22 cellular contexts compared by ENCODE assay signal in genomic region chr20:7608246-7608645, GRCh38.
DNase-seq lines count a peak whose midpoint lies in the region; ATAC-seq and TF ChIP-seq lines count a peak whose summit lies in the region.
"Had no signal": no experiment of that assay in that cellular context is flagged by ENCODE, and none has a peak within 500 bp of the region (broad histone marks: within the 10 kb centered on the region; RNA-seq: fewer than 3 reads in every experiment).

No MANE protein-coding gene starts in this region.

- H3K4me3 ChIP-seq in cardiac muscle cell (no peak overlapping the region), adipocyte (ENCODE audit: low read length) (no peak overlapping the region)
- H3K4me3 ChIP-seq: body of pancreas, Peyer's patch had no signal

- H3K4me3 Mint-ChIP-seq in T-helper 2 cell treated with Interferon-gamma antibody and Interleukin-4, amounts not matched to agents 5 μg/mL and 100 μg/mL, for 36 hours = no peak overlapping the region
- H3K4me3 Mint-ChIP-seq: activated naive CD4-positive, alpha-beta T cell treated with anti-CD3 and anti-CD28 coated beads, Interleukin-2, amount 10 ng/mL, durations not matched to agents 7 days and 5 days; CD8-positive, alpha-beta T cell; dendritic cell treated with granulocyte-macrophage colony-stimulating factor and Interleukin-4, amounts not matched to agents 40 ng/mL and 50 ng/mL, for 4 days; type B pancreatic cell had no signal

- TF ChIP-seq POLR2A in GM18505 (IDR thresholded peaks at IDR 0.05; ENCODE audit: borderline replicate concordance, extremely low read depth, insufficient read depth, insufficient read length) = no peak

- H3K9me3 Mint-ChIP-seq in T-helper 2 cell treated with Interferon-gamma antibody and Interleukin-4, amounts not matched to agents 5 μg/mL and 100 μg/mL, for 36 hours = peaks cover 27% of the 10 kb centered on the region
- H3K9me3 Mint-ChIP-seq: dendritic cell treated with granulocyte-macrophage colony-stimulating factor and Interleukin-4, amounts not matched to agents 40 ng/mL and 50 ng/mL, for 4 days; type B pancreatic cell had no signal

- no peak overlapping the region for H3K27ac Mint-ChIP-seq in T-helper 2 cell treated with Interferon-gamma antibody and Interleukin-4, amounts not matched to agents 5 μg/mL and 100 μg/mL, for 36 hours
- H3K27ac Mint-ChIP-seq: activated naive CD4-positive, alpha-beta T cell treated with anti-CD3 and anti-CD28 coated beads, Interleukin-2, amount 10 ng/mL, durations not matched to agents 7 days and 5 days; CD8-positive, alpha-beta T cell; dendritic cell treated with granulocyte-macrophage colony-stimulating factor and Interleukin-4, amounts not matched to agents 40 ng/mL and 50 ng/mL, for 4 days; type B pancreatic cell had no signal

- no peaks in the 10 kb centered on the region for H3K27me3 Mint-ChIP-seq in T-helper 2 cell treated with Interferon-gamma antibody and Interleukin-4, amounts not matched to agents 5 μg/mL and 100 μg/mL, for 36 hours (ENCODE audit: low read depth)
- H3K27me3 Mint-ChIP-seq: activated naive CD4-positive, alpha-beta T cell treated with anti-CD3 and anti-CD28 coated beads, Interleukin-2, amount 10 ng/mL, durations not matched to agents 7 days and 5 days; dendritic cell treated with granulocyte-macrophage colony-stimulating factor and Interleukin-4, amounts not matched to agents 40 ng/mL and 50 ng/mL, for 4 days; type B pancreatic cell had no signal

- no peak overlapping the region for H3K9ac ChIP-seq in adipocyte (ENCODE audit: low read length)

- H3K36me3 ChIP-seq in cardiac muscle cell (no peaks in the 10 kb centered on the region), adipocyte (ENCODE audit: control insufficient read depth, insufficient read depth, low read length, severe bottlenecking) (no peaks in the 10 kb centered on the region)
- H3K36me3 ChIP-seq: Peyer's patch had no signal

- no peaks in the 10 kb centered on the region for H3K36me3 Mint-ChIP-seq in T-helper 2 cell treated with Interferon-gamma antibody and Interleukin-4, amounts not matched to agents 5 μg/mL and 100 μg/mL, for 36 hours (ENCODE audit: low read depth)
- H3K36me3 Mint-ChIP-seq: activated naive CD4-positive, alpha-beta T cell treated with anti-CD3 and anti-CD28 coated beads, Interleukin-2, amount 10 ng/mL, durations not matched to agents 7 days and 5 days; CD8-positive, alpha-beta T cell; type B pancreatic cell had no signal

- DNase-seq in cardiac muscle cell (ENCODE audit: low read depth in 1 of 2, low spot score in 1 of 2) (peak; percentile 20 to 45), left cardiac atrium (no peak), adipocyte (ENCODE audit: low read depth) (peak; percentile 5), iPS-NIHi11 (ENCODE audit: low spot score) (peak; percentile 24), NCI-H1436 (lab: John Stamatoyannopoulos, UW) (no peak)
- DNase-seq in T-helper 2 cell treated with Interferon-gamma antibody and Interleukin-4, amounts not matched to agents 5 μg/mL and 100 μg/mL, for 36 hours (ENCODE audit: low spot score) = no peak
- DNase-seq in stimulated activated naive CD4-positive, alpha-beta T cell treated with Interleukin-2 at 50 U/mL for 16 hours (lab: John Stamatoyannopoulos, UW) = no peak
- DNase-seq: activated CD4-positive, alpha-beta T cell treated with anti-CD3 and anti-CD28 coated beads, Interleukin-2, amount 50 U/mL, for 1 hour; activated naive CD4-positive, alpha-beta T cell treated with anti-CD3 and anti-CD28 coated beads, Interleukin-2, amount 10 ng/mL, durations not matched to agents 7 days and 5 days; body of pancreas; CD8-positive, alpha-beta T cell; glutamatergic neuron; IMR-90; NCI-H2081; NCI-H526 treated with DMSO at 0.1 percent for 48 hours; nucleus accumbens; Peyer's patch; stimulated activated CD4-positive, alpha-beta T cell treated with anti-CD3 and anti-CD28 coated beads, Interleukin-15, amount 100 ng/mL, for 24 hours; stimulated activated naive CD8-positive, alpha-beta T cell treated with anti-CD3 and anti-CD28 coated beads, Interleukin-15, Interleukin-2, amounts not matched to agents 100 U/mL and 50 U/mL, for 24 hours had no signal

- no peak overlapping the region for H3K27ac ChIP-seq in cardiac muscle cell
- H3K27ac ChIP-seq: body of pancreas, Peyer's patch had no signal

- no peaks in the 10 kb centered on the region for H3K4me1 Mint-ChIP-seq in T-helper 2 cell treated with Interferon-gamma antibody and Interleukin-4, amounts not matched to agents 5 μg/mL and 100 μg/mL, for 36 hours (ENCODE audit: low read depth)
- H3K4me1 Mint-ChIP-seq: activated naive CD4-positive, alpha-beta T cell treated with anti-CD3 and anti-CD28 coated beads, Interleukin-2, amount 10 ng/mL, durations not matched to agents 7 days and 5 days had no signal

- H3K4me1 ChIP-seq in cardiac muscle cell (ENCODE audit: low read depth) (no peaks in the 10 kb centered on the region), adipocyte (ENCODE audit: control insufficient read depth, insufficient read depth, low read length) (no peaks in the 10 kb centered on the region)
- H3K4me1 ChIP-seq: body of pancreas, Peyer's patch had no signal

- no peak for ATAC-seq in left cardiac atrium
- ATAC-seq in GM18505 (IDR thresholded peaks at IDR 0.05; ENCODE audit: unreplicated experiment) = no peak
- ATAC-seq: body of pancreas; CD8-positive, alpha-beta T cell; stimulated activated naive CD8-positive, alpha-beta T cell treated with anti-CD3 and anti-CD28 coated beads, Interleukin-15, Interleukin-2, amounts not matched to agents 100 U/mL and 50 U/mL, for 24 hours had no signal

- H3K27me3 ChIP-seq in cardiac muscle cell (no peaks in the 10 kb centered on the region), adipocyte (replicated peaks; ENCODE audit: control insufficient read depth, insufficient read depth, low read length) (no peaks in the 10 kb centered on the region)
- H3K27me3 ChIP-seq: body of pancreas, Peyer's patch had no signal

- H3K9me3 ChIP-seq in cardiac muscle cell (ENCODE audit: low read depth) = no peaks in the 10 kb centered on the region
- peaks cover 12% of the 10 kb centered on the region for H3K9me3 ChIP-seq in adipocyte (ENCODE audit: control insufficient read depth, low read length)
- H3K9me3 ChIP-seq: body of pancreas, Peyer's patch had no signal

- intact Hi-C loops in left cardiac atrium (cut with DNase I) = no loop called here

- TF ChIP-seq CTCF in cardiac muscle cell (IDR thresholded peaks at IDR 0.05; ENCODE audit: low read depth, low read length) = no peak

Comparison
In these comparisons a context has a peak if more than half of its experiments do, and no peak if none do; other contexts are left out.
1. DNase-seq: peak in cardiac muscle cell (2 of 2), adipocyte (single experiment) and iPS-NIHi11 (single experiment); none in left cardiac atrium (single experiment), T-helper 2 cell treated with Interferon-gamma antibody and Interleukin-4, amounts not matched to agents 5 μg/mL and 100 μg/mL, for 36 hours (single experiment), NCI-H1436 (single experiment) and stimulated activated naive CD4-positive, alpha-beta T cell treated with Interleukin-2 at 50 U/mL for 16 hours (single experiment).